ENCODE assay signal across 8 cellular contexts in genomic region chr1:112637257-112638108, GRCh38. TPM values are rescaled to one million over a fixed set of nuclear protein-coding genes. Genes with fewer than 3 reads are reported as not detected.
A peak's percentile ranks its signal among the peaks of the same experiment; 100 is the strongest.
DNase-seq lines count a peak whose midpoint lies in the region; ATAC-seq and TF ChIP-seq lines count a peak whose summit lies in the region.

No MANE protein-coding gene starts in this region.

- H3K9me3 Mint-ChIP-seq in activated T-helper 1 cell treated with anti-CD3 and anti-CD28 coated beads, Interleukin-12 subunit alpha, Interleukin-12 subunit beta, Interleukin-2, Interleukin-4 antibody, amounts not matched to agents 30 ng/mL and 10 ng/mL and 1 ng/mL, durations not matched to agents 14 hours and 24 hours and 36 hours, result no peaks in the 10 kb centered on the region

- intact Hi-C loops in activated T-helper 1 cell treated with anti-CD3 and anti-CD28 coated beads, Interleukin-12 subunit alpha, Interleukin-12 subunit beta, Interleukin-2, Interleukin-4 antibody, amounts not matched to agents 30 ng/mL and 10 ng/mL and 1 ng/mL, durations not matched to agents 14 hours and 24 hours and 36 hours (cut with micrococcal nuclease), result no loop called here
- intact Hi-C loops in psoas muscle (cut with DNase I) (loop anchor here in 1 of 2 donors (2.0 kb wide), 1 partner anchor 17 kb away; no protein-coding TSS in a partner anchor), mucosa of descending colon (cut with DNase I, micrococcal nuclease) (no loop called here)

- H3K4me1 ChIP-seq in psoas muscle, result peaks cover 47% of the 10 kb centered on the region
- peaks cover 35% of the 10 kb centered on the region for H3K4me1 ChIP-seq in mucosa of descending colon (ENCODE audit: low read depth)

- H3K36me3 ChIP-seq in psoas muscle (ENCODE audit: insufficient read depth in 1 of 2, low read depth in 1 of 2), result no peaks in the 10 kb centered on the region
- no peaks in the 10 kb centered on the region for H3K36me3 ChIP-seq in mucosa of descending colon (ENCODE audit: low read depth)

- no peak for TF ChIP-seq CTCF in psoas muscle (IDR thresholded peaks at IDR 0.05)
- no peak for TF ChIP-seq CTCF in mucosa of descending colon (IDR thresholded peaks at IDR 0.05)

- peak in 2 of 4 donors; percentile 53 to 61 for ATAC-seq in psoas muscle
- ATAC-seq in mucosa of descending colon, result no peak

- H3K4me3 Mint-ChIP-seq in activated T-helper 1 cell treated with anti-CD3 and anti-CD28 coated beads, Interleukin-12 subunit alpha, Interleukin-12 subunit beta, Interleukin-2, Interleukin-4 antibody, amounts not matched to agents 30 ng/mL and 10 ng/mL and 1 ng/mL, durations not matched to agents 14 hours and 24 hours and 36 hours, result no peak overlapping the region

- no peak overlapping the region for H3K4me3 ChIP-seq in psoas muscle
- no peak overlapping the region for H3K4me3 ChIP-seq in mucosa of descending colon

- WGBS in psoas muscle, 3 donors, result 71 to 89% (median 85%) methylated on average over 4 of the region's 4 CpGs

- H3K9me3 ChIP-seq in psoas muscle (no peaks in the 10 kb centered on the region), mucosa of descending colon (no peaks in the 10 kb centered on the region)

- peak overlapping the region; percentile 33 for H3K27ac ChIP-seq in psoas muscle

- H3K27ac Mint-ChIP-seq in activated T-helper 1 cell treated with anti-CD3 and anti-CD28 coated beads, Interleukin-12 subunit alpha, Interleukin-12 subunit beta, Interleukin-2, Interleukin-4 antibody, amounts not matched to agents 30 ng/mL and 10 ng/mL and 1 ng/mL, durations not matched to agents 14 hours and 24 hours and 36 hours, result peak overlapping the region; percentile 46

- H3K36me3 Mint-ChIP-seq in activated T-helper 1 cell treated with anti-CD3 and anti-CD28 coated beads, Interleukin-12 subunit alpha, Interleukin-12 subunit beta, Interleukin-2, Interleukin-4 antibody, amounts not matched to agents 30 ng/mL and 10 ng/mL and 1 ng/mL, durations not matched to agents 14 hours and 24 hours and 36 hours (ENCODE audit: low read depth), result peaks cover 21% of the 10 kb centered on the region

- H3K27me3 Mint-ChIP-seq in activated T-helper 1 cell treated with anti-CD3 and anti-CD28 coated beads, Interleukin-12 subunit alpha, Interleukin-12 subunit beta, Interleukin-2, Interleukin-4 antibody, amounts not matched to agents 30 ng/mL and 10 ng/mL and 1 ng/mL, durations not matched to agents 14 hours and 24 hours and 36 hours (ENCODE audit: insufficient read depth), result no peaks in the 10 kb centered on the region

- peaks cover 48% of the 10 kb centered on the region for H3K4me1 Mint-ChIP-seq in activated T-helper 1 cell treated with anti-CD3 and anti-CD28 coated beads, Interleukin-12 subunit alpha, Interleukin-12 subunit beta, Interleukin-2, Interleukin-4 antibody, amounts not matched to agents 30 ng/mL and 10 ng/mL and 1 ng/mL, durations not matched to agents 14 hours and 24 hours and 36 hours (ENCODE audit: low read depth)

- DNase-seq in GM03348 (ENCODE audit: low spot score), result peak; percentile 52
- DNase-seq in activated T-helper 1 cell treated with anti-CD3 and anti-CD28 coated beads, Interleukin-12 subunit alpha, Interleukin-12 subunit beta, Interleukin-2, Interleukin-4 antibody, amounts not matched to agents 30 ng/mL and 10 ng/mL and 1 ng/mL, durations not matched to agents 14 hours and 24 hours and 36 hours (ENCODE audit: low spot score), result no peak
- DNase-seq in fibroblast of peridontal ligament (ENCODE audit: extremely low read depth), result peak; percentile 53
- no peak for DNase-seq in psoas muscle
- DNase-seq in dedifferentiated amniotic fluid mesenchymal stem cell (ENCODE audit: extremely low spot score), result no peak
- no peak for DNase-seq in retina
- DNase-seq in mucosa of descending colon, result no peak
- no peak for DNase-seq in NCI-H446 treated with DMSO at 0.1 percent for 48 hours (lab: John Stamatoyannopoulos, UW)

- H3K27me3 ChIP-seq in psoas muscle (ENCODE audit: insufficient read depth in 3 of 3, low read length in 2 of 3), result no peaks in the 10 kb centered on the region

RNA-seq across cellular contexts. Expression of gene CAPZA1, which starts 17.9 kb away (rescaled TPM):
- 239 and 242 TPM in 2 replicates for total RNA-seq in activated T-helper 1 cell treated with anti-CD3 and anti-CD28 coated beads, Interleukin-12 subunit alpha, Interleukin-12 subunit beta, Interleukin-2, Interleukin-4 antibody, amounts not matched to agents 30 ng/mL and 10 ng/mL and 1 ng/mL, durations not matched to agents 14 hours and 24 hours and 36 hours
- total RNA-seq in psoas muscle (10 to 100 TPM; 24.2 to 39.1 (median 33.1) TPM), mucosa of descending colon (100 to 1,000 TPM; 106 to 175 (median 156) TPM)
- 10 to 100 TPM; 14.8 to 73.3 (median 58.2) TPM for polyA plus RNA-seq in psoas muscle

RNA-seq across cellular contexts. Expression of gene ST7L, which starts 18.5 kb away (rescaled TPM):
- 12.2 and 13.5 TPM in 2 replicates for total RNA-seq in activated T-helper 1 cell treated with anti-CD3 and anti-CD28 coated beads, Interleukin-12 subunit alpha, Interleukin-12 subunit beta, Interleukin-2, Interleukin-4 antibody, amounts not matched to agents 30 ng/mL and 10 ng/mL and 1 ng/mL, durations not matched to agents 14 hours and 24 hours and 36 hours
- total RNA-seq in psoas muscle (10 to 100 TPM; 12.1 to 13.7 (median 12.5) TPM), mucosa of descending colon (10 to 100 TPM; 15.9 to 21.2 (median 21.1) TPM)
- polyA plus RNA-seq in psoas muscle, result 10 to 100 TPM in 1 of 3 donors, 1 to 10 TPM in 2; 9.0 to 11.0 (median 9.3) TPM

RNA-seq across cellular contexts. Expression of gene MOV10, which starts 37.0 kb away (rescaled TPM):
- total RNA-seq in activated T-helper 1 cell treated with anti-CD3 and anti-CD28 coated beads, Interleukin-12 subunit alpha, Interleukin-12 subunit beta, Interleukin-2, Interleukin-4 antibody, amounts not matched to agents 30 ng/mL and 10 ng/mL and 1 ng/mL, durations not matched to agents 14 hours and 24 hours and 36 hours, result 64.6 and 66.2 TPM in 2 replicates
- total RNA-seq in psoas muscle (10 to 100 TPM in 2 of 4 donors, 1 to 10 TPM in 2; 5.3 to 10.6 (median 8.3) TPM), mucosa of descending colon (10 to 100 TPM; 66.4 to 85.2 (median 77.6) TPM)
- polyA plus RNA-seq in psoas muscle, result 1 to 10 TPM; 4.8 to 6.4 (median 6.4) TPM

Comparison
In these comparisons a context has a peak if more than half of its experiments do, and no peak if none do; other contexts are left out.
1. DNase-seq: peak in GM03348 (single experiment) and fibroblast of peridontal ligament (single experiment); none in activated T-helper 1 cell treated with anti-CD3 and anti-CD28 coated beads, Interleukin-12 subunit alpha, Interleukin-12 subunit beta, Interleukin-2, Interleukin-4 antibody, amounts not matched to agents 30 ng/mL and 10 ng/mL and 1 ng/mL, durations not matched to agents 14 hours and 24 hours and 36 hours (single experiment), psoas muscle (0 of 2), dedifferentiated amniotic fluid mesenchymal stem cell (single experiment), retina (single experiment), mucosa of descending colon (0 of 3) and NCI-H446 treated with DMSO at 0.1 percent for 48 hours (single experiment).